Comparison of ENCODE assay signal across 14 cellular contexts in the genomic region with DNA sequence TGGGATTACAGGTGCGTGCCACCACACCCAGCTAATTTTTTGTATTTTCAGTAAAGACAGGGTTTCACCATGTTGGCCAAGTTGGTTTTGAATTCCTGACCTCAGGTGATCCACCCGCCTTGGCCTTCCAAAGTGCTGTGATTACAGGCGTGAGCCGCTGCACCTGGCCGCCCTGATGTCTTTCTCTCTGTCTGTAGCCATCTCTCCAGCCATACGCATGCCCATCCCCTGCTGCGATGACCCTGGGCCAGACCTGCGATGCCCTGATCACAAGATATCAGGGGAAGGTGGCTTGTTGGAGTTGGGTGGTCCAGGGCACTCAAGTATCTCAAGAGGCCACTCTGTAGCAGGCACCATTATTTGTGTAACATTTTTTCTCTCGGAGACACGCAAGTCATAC. TPM values are rescaled to one million over a fixed set of nuclear protein-coding genes. Genes with fewer than 3 reads are reported as not detected.
DNase-seq lines count a peak whose midpoint lies in the region; ATAC-seq and TF ChIP-seq lines count a peak whose summit lies in the region.
"Had no signal": no experiment of that assay in that cellular context is flagged by ENCODE, and none has a peak within 500 bp of the region (broad histone marks: within the 10 kb centered on the region; RNA-seq: fewer than 3 reads in every experiment).

No MANE protein-coding gene starts in this region.

- TF ChIP-seq EP300 in sigmoid colon (IDR thresholded peaks at IDR 0.05): no peak

- no peak overlapping the region for H3K23ac ChIP-seq in IMR-90 (ENCODE audit: low read depth, low read length)
- no peak overlapping the region for H3K23ac ChIP-seq in mesenchymal stem cell (ENCODE audit: low read length in 2 of 2)

- no peaks in the 10 kb centered on the region for H3K9me3 ChIP-seq in IMR-90 (ENCODE audit: control insufficient read depth, insufficient read depth, low read length)
- no peaks in the 10 kb centered on the region for H3K9me3 ChIP-seq in mesenchymal stem cell (ENCODE audit: control insufficient read depth, low read length)
- no peaks in the 10 kb centered on the region for H3K9me3 ChIP-seq in sigmoid colon
- H3K9me3 ChIP-seq: BE2C, HAP-1 had no signal

- H3K36me3 ChIP-seq in GM23338 (ENCODE audit: insufficient read depth) (no peaks in the 10 kb centered on the region), IMR-90 (ENCODE audit: control insufficient read depth, insufficient read depth, low read length) (no peaks in the 10 kb centered on the region), mesenchymal stem cell (ENCODE audit: control insufficient read depth in 1 of 2, insufficient read depth in 2 of 2, low read depth in 1 of 2, low read length in 2 of 2) (no peaks in the 10 kb centered on the region), sigmoid colon (no peaks in the 10 kb centered on the region)
- H3K36me3 ChIP-seq: BE2C, HAP-1 had no signal

- CTCF ChIA-PET in IMR-90 (lab: Yijun Ruan, JAX): interaction anchor here (2.1 kb wide), 1 partner anchor 17 kb away, joined by 10 read pairs; no protein-coding TSS in a partner anchor

- H2AK5ac ChIP-seq in IMR-90 (ENCODE audit: low read depth, low read length) (peak overlapping the region; percentile 62; the same call in 1 of the 2 replicates), mesenchymal stem cell (ENCODE audit: low read length, severe bottlenecking) (peak overlapping the region; percentile 68)

- H2AFZ ChIP-seq in GM23338 (peak overlapping the region; percentile 10; the same call in 1 of the 2 replicates), IMR-90 (replicated peaks; ENCODE audit: low read length, poor library complexity) (no peak overlapping the region), mesenchymal stem cell (ENCODE audit: low read depth, low read length) (no peak overlapping the region)
- H2AFZ ChIP-seq: GM23248 had no signal

- H3K4me3 Mint-ChIP-seq in GM23338: no peak overlapping the region
- H3K4me3 Mint-ChIP-seq: CD4-positive, alpha-beta memory T cell had no signal

- H3K9me2 ChIP-seq in GM23338 (ENCODE audit: insufficient read depth): no peaks in the 10 kb centered on the region

- POLR2A ChIA-PET in IMR-90 (lab: Charles Lee; ENCODE audit: unreplicated experiment): no interaction called here

- H4K91ac ChIP-seq in IMR-90 (ENCODE audit: insufficient read depth, low read depth, low read length) (no peak overlapping the region), mesenchymal stem cell (ENCODE audit: low read length) (no peak overlapping the region)

- H2BK12ac ChIP-seq in mesenchymal stem cell (ENCODE audit: low read length in 2 of 2): no peak overlapping the region

- peaks cover 11% of the 10 kb centered on the region; the same call in 1 of the 2 replicates for H3K9me1 ChIP-seq in IMR-90 (ENCODE audit: insufficient read depth, low read length)

- no peak for TF ChIP-seq RAD21 in IMR-90 (IDR thresholded peaks at IDR 0.05; ENCODE audit: low read length)

- no peaks in the 10 kb centered on the region for H4K20me1 ChIP-seq in GM23338 (replicated peaks; ENCODE audit: insufficient read depth)
- H4K20me1 ChIP-seq in IMR-90 (ENCODE audit: insufficient read depth, low read length): no peaks in the 10 kb centered on the region

- H3K4me1 Mint-ChIP-seq in GM23338: no peaks in the 10 kb centered on the region; the same call in 2 of the 3 replicates
- H3K4me1 Mint-ChIP-seq: CD4-positive, alpha-beta memory T cell had no signal

- 100% methylated on average over 2 of the region's 10 CpGs; no CpG with 5 or more reads in 1 of the 2 experiments for WGBS in IMR-90 (ENCODE audit: extremely low coverage in 2 of 2, insufficient read length in 1 of 2), 2 experiments
- 98% methylated on average over 9 of the region's 10 CpGs for WGBS in mesenchymal stem cell
- WGBS in sigmoid colon, 2 donors: 91 to 97% methylated on average over 10 of the region's 10 CpGs

- DNase-seq in GM23338 (ENCODE audit: low spot score) (no peak), IMR-90 (no peak), mesenchymal stem cell (no peak), sigmoid colon (peak; percentile 27), GM13977 (ENCODE audit: low spot score) (no peak)
- DNase-seq: BE2C; CD4-positive, alpha-beta memory T cell; DMS79; GM23248 had no signal

- no peak overlapping the region for H3K27ac Mint-ChIP-seq in GM23338

- H3K27ac ChIP-seq in GM23338 (ENCODE audit: low read depth): no peak overlapping the region
- no peak overlapping the region for H3K27ac ChIP-seq in IMR-90 (ENCODE audit: insufficient read depth, low read length)
- H3K27ac ChIP-seq in mesenchymal stem cell (ENCODE audit: low read length, poor library complexity, severe bottlenecking): no peak overlapping the region
- H3K27ac ChIP-seq in sigmoid colon: no peak overlapping the region
- H3K27ac ChIP-seq: C4-2B, GM23248 had no signal

- no peaks in the 10 kb centered on the region for H3K36me3 Mint-ChIP-seq in GM23338 (ENCODE audit: low read depth)
- H3K36me3 Mint-ChIP-seq: CD4-positive, alpha-beta memory T cell had no signal

- H3K4me2 ChIP-seq in GM23338 (no peak overlapping the region), IMR-90 (ENCODE audit: low read depth, low read length) (no peak overlapping the region), mesenchymal stem cell (ENCODE audit: low read length, poor library complexity, severe bottlenecking) (no peak overlapping the region)

- ATAC-seq in GM23338: no peak
- no peak for ATAC-seq in IMR-90 (ENCODE audit: low read depth)
- no peak for ATAC-seq in HG02798 (IDR thresholded peaks at IDR 0.05; ENCODE audit: poor library complexity, unreplicated experiment)
- no peak for ATAC-seq in HG02938 (IDR thresholded peaks at IDR 0.05; ENCODE audit: unreplicated experiment)
- ATAC-seq: GM12878 had no signal

- H2BK20ac ChIP-seq in IMR-90 (ENCODE audit: low read depth, low read length): no peak overlapping the region

- H3K27me3 ChIP-seq in GM23338 (ENCODE audit: insufficient read depth) (no peaks in the 10 kb centered on the region), IMR-90 (ENCODE audit: control insufficient read depth, insufficient read depth, low read length) (no peaks in the 10 kb centered on the region), mesenchymal stem cell (ENCODE audit: control insufficient read depth in 1 of 2, insufficient read depth in 1 of 2, low read length in 2 of 2) (no peaks in the 10 kb centered on the region), sigmoid colon (no peaks in the 10 kb centered on the region)
- H3K27me3 ChIP-seq: BE2C had no signal

- H2BK5ac ChIP-seq in IMR-90 (ENCODE audit: low read depth, low read length, poor library complexity, severe bottlenecking) (no peak overlapping the region), mesenchymal stem cell (ENCODE audit: low read depth, low read length, poor library complexity, severe bottlenecking) (no peak overlapping the region)

- H3F3A ChIP-seq in GM23338 (replicated peaks; ENCODE audit: low read depth): no peaks in the 10 kb centered on the region

- no peak overlapping the region for H2AK9ac ChIP-seq in IMR-90 (replicated peaks; ENCODE audit: low read depth, low read length, poor library complexity)

- TF ChIP-seq POLR2A in IMR-90 (IDR thresholded peaks at IDR 0.05; ENCODE audit: low read depth, low read length): no peak
- TF ChIP-seq POLR2A in sigmoid colon (IDR thresholded peaks at IDR 0.05): no peak

- H3K27me3 Mint-ChIP-seq in GM23338 (ENCODE audit: insufficient read depth, low read depth, poor library complexity): peaks cover 3% of the 10 kb centered on the region

- no peak overlapping the region for H4K8ac ChIP-seq in IMR-90 (ENCODE audit: low read depth in 2 of 2, low read length in 2 of 2)
- H4K8ac ChIP-seq in mesenchymal stem cell (ENCODE audit: low read length): no peak overlapping the region

- in situ Hi-C loops in IMR-90 (cut with MboI; ENCODE audit: low sequenced_read_pairs): no loop called here
- in situ Hi-C loops in GM13977 (cut with MboI; ENCODE audit: low pct_unique_long_range_greater_than_20kb, low sequenced_read_pairs, unreplicated experiment): no loop called here

- BruUV-seq in IMR-90 (replicated peaks; lab: Mats Ljungman, UMichigan): no TSS peak

- H2BK15ac ChIP-seq in IMR-90 (ENCODE audit: low read depth, low read length) (no peak overlapping the region), mesenchymal stem cell (ENCODE audit: low read depth, poor library complexity, severe bottlenecking) (no peak overlapping the region)

- TF ChIP-seq CTCF in GM23338 (conservative IDR thresholded peaks at IDR 0.05; ENCODE audit: low read depth in 2 of 2) (no peak), IMR-90 (conservative IDR thresholded peaks at IDR 0.05; ENCODE audit: low read depth, low read length) (no peak), sigmoid colon (IDR thresholded peaks at IDR 0.05) (no peak), GM13977 (IDR thresholded peaks at IDR 0.05; ENCODE audit: extremely low read depth, insufficient read depth, missing control alignments) (no peak)

- dilution Hi-C loops in IMR-90 (cut with HindIII; ENCODE audit: low sequenced_read_pairs, unreplicated experiment): no loop called here

- no peak overlapping the region for H3K4ac ChIP-seq in IMR-90 (ENCODE audit: low read depth, low read length)
- H3K4ac ChIP-seq in mesenchymal stem cell (ENCODE audit: low read depth in 1 of 2, low read length in 2 of 2): no peak overlapping the region

- H3K18ac ChIP-seq in IMR-90 (ENCODE audit: low read depth, low read length): no peak overlapping the region
- H3K18ac ChIP-seq in mesenchymal stem cell (ENCODE audit: low read depth in 1 of 2, low read length in 2 of 2): no peak overlapping the region

- H3K4me1 ChIP-seq in GM23338 (ENCODE audit: insufficient read depth): no peaks in the 10 kb centered on the region; the same call in 1 of the 2 replicates
- H3K4me1 ChIP-seq in IMR-90 (ENCODE audit: control insufficient read depth, insufficient read depth, low read length): peaks cover 2% of the 10 kb centered on the region
- peaks cover 7% of the 10 kb centered on the region for H3K4me1 ChIP-seq in mesenchymal stem cell (ENCODE audit: control insufficient read depth, insufficient read depth, low read depth, low read length)
- peaks cover 0 to 12% (median 6%) of the 10 kb centered on the region in 4 donors for H3K4me1 ChIP-seq in sigmoid colon
- H3K4me1 ChIP-seq: BE2C had no signal

- no peaks in the 10 kb centered on the region; the same call in 2 of the 3 replicates for H3K9me3 Mint-ChIP-seq in GM23338
- H3K9me3 Mint-ChIP-seq: CD4-positive, alpha-beta memory T cell had no signal

- H3K9ac ChIP-seq in IMR-90 (ENCODE audit: low read depth, low read length) (no peak overlapping the region), mesenchymal stem cell (ENCODE audit: low read length) (no peak overlapping the region)
- H3K9ac ChIP-seq: GM23248 had no signal

- intact Hi-C loops in IMR-90 (cut with micrococcal nuclease) (no loop called here), sigmoid colon (cut with DNase I) (no loop called here)

- no peak overlapping the region for H3K56ac ChIP-seq in IMR-90 (ENCODE audit: extremely low read depth, insufficient read depth, low read length)

- H3K79me2 ChIP-seq in GM23338 (replicated peaks; ENCODE audit: insufficient read depth): no peaks in the 10 kb centered on the region

- no peak overlapping the region for H2BK120ac ChIP-seq in IMR-90 (ENCODE audit: low read depth, low read length)
- H2BK120ac ChIP-seq in mesenchymal stem cell (ENCODE audit: low read depth, low read length): no peak overlapping the region

- H3K14ac ChIP-seq in IMR-90 (replicated peaks; ENCODE audit: low read depth, low read length): no peak overlapping the region
- H3K14ac ChIP-seq in mesenchymal stem cell (ENCODE audit: low read length in 2 of 2): no peak overlapping the region

- no peak overlapping the region for H4K5ac ChIP-seq in IMR-90 (ENCODE audit: low read depth, low read length)

- no peaks in the 10 kb centered on the region for H3K79me1 ChIP-seq in IMR-90 (ENCODE audit: low read depth in 1 of 2, low read length in 2 of 2)
- no peaks in the 10 kb centered on the region for H3K79me1 ChIP-seq in mesenchymal stem cell (replicated peaks; ENCODE audit: low read length, poor library complexity, severe bottlenecking)

- H3K4me3 ChIP-seq in GM23338: no peak overlapping the region
- no peak overlapping the region for H3K4me3 ChIP-seq in IMR-90 (ENCODE audit: insufficient read depth, low read depth, low read length)
- H3K4me3 ChIP-seq in mesenchymal stem cell (ENCODE audit: insufficient read depth in 1 of 2, low read depth in 1 of 2, low read length in 2 of 2): no peak overlapping the region
- no peak overlapping the region for H3K4me3 ChIP-seq in sigmoid colon
- H3K4me3 ChIP-seq: GM12878, GM23248, HAP-1 had no signal

RNA-seq across cellular contexts. Expression of a gene that starts 54.4 kb away (rescaled TPM):
- 130 and 131 TPM in 2 replicates for total RNA-seq in GM23338 (2014; rRNA removed; shearing (Covaris generic))
- polyA plus RNA-seq in GM23338 (2016; fragmentation: Nextera tagmentation; extraction: Ambion mirVana): 84.8 and 88.8 TPM in 2 replicates
- total RNA-seq in IMR-90 (2012; rRNA removed): 178 and 227 TPM in 2 replicates
- 146 and 151 TPM in 2 replicates for polyA plus RNA-seq in IMR-90 (2012; rRNA removed)
- polyA plus RNA-seq in IMR-90 (2012; cell fraction: cytosol; rRNA removed): 70.2 and 96.3 TPM in 2 replicates
- 131 and 234 TPM in 2 replicates for polyA plus RNA-seq in IMR-90 (2012; cell fraction: nucleus; rRNA removed; ENCODE audit: low replicate concordance)
- polyA plus RNA-seq in mesenchymal stem cell (2013, experiment 1 of 2): 115 TPM
- polyA plus RNA-seq in mesenchymal stem cell (2013, experiment 2 of 2): 114 TPM
- 100 to 1,000 TPM; 138 to 164 (median 148) TPM for total RNA-seq in sigmoid colon
- polyA plus RNA-seq in sigmoid colon: 10 to 100 TPM; 11.6 to 32.4 (median 15.6) TPM
